In genomic region chr15:80609512-80609946, GRCh38 we compare ENCODE assay signal across 16 cellular contexts.
DNase-seq lines count a peak whose midpoint lies in the region; ATAC-seq and TF ChIP-seq lines count a peak whose summit lies in the region.
"Had no signal": no experiment of that assay in that cellular context is flagged by ENCODE, and none has a peak within 500 bp of the region (broad histone marks: within the 10 kb centered on the region; RNA-seq: fewer than 3 reads in every experiment).

No MANE protein-coding gene starts in this region.

- H3K36me3 ChIP-seq in PC-9 (ENCODE audit: low read depth), result no peaks in the 10 kb centered on the region
- H3K36me3 ChIP-seq in fibroblast of lung (ENCODE audit: control insufficient read depth, insufficient read depth, low read length), result no peaks in the 10 kb centered on the region
- no peaks in the 10 kb centered on the region for H3K36me3 ChIP-seq in upper lobe of right lung

- H3K4me1 ChIP-seq in PC-9 (replicated peaks; ENCODE audit: insufficient read depth) (peaks cover 19% of the 10 kb centered on the region), fibroblast of lung (ENCODE audit: control insufficient read depth, extremely low read depth, insufficient read depth, low read length) (no peaks in the 10 kb centered on the region), upper lobe of right lung (peaks cover 14% of the 10 kb centered on the region)

- H3K4me3 Mint-ChIP-seq in activated CD8-positive, alpha-beta memory T cell treated with anti-CD3 and anti-CD28 coated beads, Interleukin-2, amount 10 ng/mL, durations not matched to agents 7 days and 5 days, result no peak overlapping the region
- H3K4me3 Mint-ChIP-seq: GM23338, memory B cell had no signal

- no TSS peak for BruUV-seq in PC-9 (replicated peaks; lab: Mats Ljungman, UMichigan)

- no peak for ATAC-seq in activated CD8-positive, alpha-beta memory T cell treated with anti-CD3 and anti-CD28 coated beads, Interleukin-2, amount 10 ng/mL, durations not matched to agents 7 days and 5 days
- ATAC-seq in upper lobe of right lung, result no peak
- ATAC-seq in HG03159 (IDR thresholded peaks at IDR 0.05; ENCODE audit: unreplicated experiment), result no peak
- ATAC-seq in HG02610 (IDR thresholded peaks at IDR 0.05; ENCODE audit: unreplicated experiment), result no peak
- ATAC-seq: body of pancreas, GM12878, GM23338 had no signal

- H3K4me3 ChIP-seq in PC-9 (no peak overlapping the region), fibroblast of lung (replicated peaks in 1 of 4; ENCODE audit: control extremely low read depth in 1 of 4, insufficient read depth in 1 of 4, low read depth in 3 of 4, low read length in 4 of 4) (no peak overlapping the region), upper lobe of right lung (no peak overlapping the region)
- H3K4me3 ChIP-seq: body of pancreas, GM12878, GM23338, hepatocyte had no signal

- H3K27ac Mint-ChIP-seq in activated CD8-positive, alpha-beta memory T cell treated with anti-CD3 and anti-CD28 coated beads, Interleukin-2, amount 10 ng/mL, durations not matched to agents 7 days and 5 days, result no peak overlapping the region
- H3K27ac Mint-ChIP-seq: GM23338, memory B cell had no signal

- H3K4me1 Mint-ChIP-seq in activated CD8-positive, alpha-beta memory T cell treated with anti-CD3 and anti-CD28 coated beads, Interleukin-2, amount 10 ng/mL, durations not matched to agents 7 days and 5 days, result no peaks in the 10 kb centered on the region
- H3K4me1 Mint-ChIP-seq: memory B cell had no signal

- no peaks in the 10 kb centered on the region for H3K9me2 ChIP-seq in PC-9 (ENCODE audit: insufficient read depth)

- CTCF ChIA-PET in activated CD8-positive, alpha-beta memory T cell treated with anti-CD3 and anti-CD28 coated beads, Interleukin-2, amount 10 ng/mL, durations not matched to agents 7 days and 5 days (lab: Charles Lee), result no interaction called here
- CTCF ChIA-PET in PC-9 (lab: Charles Lee), result interaction anchor here (1.0 kb wide), 1 partner anchor 10 kb away, joined by 3 read pairs; no protein-coding TSS in a partner anchor

- TF ChIP-seq CTCF in PC-9 (conservative IDR thresholded peaks at IDR 0.05) (no peak), fibroblast of lung (conservative IDR thresholded peaks at IDR 0.05 in 1 of 2, IDR thresholded peaks at IDR 0.05 in 1 of 2; ENCODE audit: low read depth in 1 of 2, low read length in 2 of 2) (no peak), upper lobe of right lung (IDR thresholded peaks at IDR 0.05) (no peak)

- H3K9ac ChIP-seq in fibroblast of lung (ENCODE audit: insufficient read depth, low read length), result no peak overlapping the region

- H3K9me3 ChIP-seq in PC-9 (ENCODE audit: insufficient read depth, low read depth) (no peaks in the 10 kb centered on the region; the same call in 1 of the 2 replicates), fibroblast of lung (ENCODE audit: control insufficient read depth, insufficient read depth, low read depth, low read length) (no peaks in the 10 kb centered on the region), upper lobe of right lung (no peaks in the 10 kb centered on the region)
- H3K9me3 ChIP-seq: body of pancreas had no signal

- intact Hi-C loops in PC-9 (cut with micrococcal nuclease; ENCODE audit: unreplicated experiment), result no loop called here
- intact Hi-C loops in upper lobe of right lung (cut with DNase I), result no loop called here

- H3K27me3 ChIP-seq in PC-9 (ENCODE audit: insufficient read depth, low read depth) (no peaks in the 10 kb centered on the region), fibroblast of lung (ENCODE audit: control insufficient read depth, insufficient read depth, low read length) (no peaks in the 10 kb centered on the region), upper lobe of right lung (no peaks in the 10 kb centered on the region)
- H3K27me3 ChIP-seq: body of pancreas, hepatocyte had no signal

- peak overlapping the region; percentile 19; the same call in 1 of the 2 replicates for H3K27ac ChIP-seq in PC-9
- H3K27ac ChIP-seq in fibroblast of lung (ENCODE audit: insufficient read depth, low read length), result no peak overlapping the region
- peak overlapping the region; percentile 30 for H3K27ac ChIP-seq in upper lobe of right lung
- H3K27ac ChIP-seq: body of pancreas, hepatocyte had no signal

- H4K20me1 ChIP-seq in PC-9 (ENCODE audit: insufficient read depth) (no peaks in the 10 kb centered on the region), fibroblast of lung (ENCODE audit: control insufficient read depth, extremely low read depth, insufficient read depth, low read length) (no peaks in the 10 kb centered on the region)

- no peaks in the 10 kb centered on the region for H3K9me3 Mint-ChIP-seq in activated CD8-positive, alpha-beta memory T cell treated with anti-CD3 and anti-CD28 coated beads, Interleukin-2, amount 10 ng/mL, durations not matched to agents 7 days and 5 days (ENCODE audit: low read depth)
- H3K9me3 Mint-ChIP-seq: GM23338, memory B cell had no signal

- peaks cover 19% of the 10 kb centered on the region for H3K27me3 Mint-ChIP-seq in activated CD8-positive, alpha-beta memory T cell treated with anti-CD3 and anti-CD28 coated beads, Interleukin-2, amount 10 ng/mL, durations not matched to agents 7 days and 5 days

- no peaks in the 10 kb centered on the region for H3F3A ChIP-seq in PC-9 (ENCODE audit: insufficient read depth, low read depth)

- no peaks in the 10 kb centered on the region for H3K36me3 Mint-ChIP-seq in activated CD8-positive, alpha-beta memory T cell treated with anti-CD3 and anti-CD28 coated beads, Interleukin-2, amount 10 ng/mL, durations not matched to agents 7 days and 5 days
- H3K36me3 Mint-ChIP-seq: memory B cell had no signal

- no peaks in the 10 kb centered on the region for H3K79me2 ChIP-seq in PC-9 (ENCODE audit: low read depth)
- H3K79me2 ChIP-seq in fibroblast of lung (ENCODE audit: control insufficient read depth, insufficient read depth, low read length), result no peaks in the 10 kb centered on the region
- H3K79me2 ChIP-seq: hepatocyte had no signal

- POLR2A ChIA-PET in PC-9 (lab: Charles Lee; ENCODE audit: unreplicated experiment), result no interaction called here

- H3K4me2 ChIP-seq in PC-9, result no peak overlapping the region
- H3K4me2 ChIP-seq in fibroblast of lung (ENCODE audit: extremely low read depth, insufficient read depth, low read length), result no peak overlapping the region
- H3K4me2 ChIP-seq: GM23338, hepatocyte had no signal

- H2AFZ ChIP-seq in PC-9 (no peak overlapping the region), fibroblast of lung (ENCODE audit: low read length) (no peak overlapping the region)
- H2AFZ ChIP-seq: GM23338, hepatocyte had no signal

- DNase-seq in activated CD8-positive, alpha-beta memory T cell treated with anti-CD3 and anti-CD28 coated beads, Interleukin-2, amount 10 ng/mL, durations not matched to agents 7 days and 5 days, result peak; percentile 11
- DNase-seq in activated CD8-positive, alpha-beta memory T cell treated with anti-CD3 and anti-CD28 coated beads, Interleukin-2, amount 50 U/mL, for 4 hours, result no peak
- DNase-seq in PC-9 (peak in 1 of 2 experiments; percentile 60), fibroblast of lung (ENCODE audit: low read depth in 2 of 2) (peak; percentile 31 to 51), upper lobe of right lung (no peak), NCI-H345 (lab: John Stamatoyannopoulos, UW) (no peak)
- DNase-seq: activated CD4-positive, alpha-beta T cell treated with anti-CD3 and anti-CD28 coated beads for 4 hours; body of pancreas; NCI-H82; posterior cingulate gyrus had no signal

Comparison
In these comparisons a context has a peak if more than half of its experiments do, and no peak if none do; other contexts are left out.
1. DNase-seq: peak in activated CD8-positive, alpha-beta memory T cell treated with anti-CD3 and anti-CD28 coated beads, Interleukin-2, amount 10 ng/mL, durations not matched to agents 7 days and 5 days (single experiment) and fibroblast of lung (2 of 2); none in activated CD8-positive, alpha-beta memory T cell treated with anti-CD3 and anti-CD28 coated beads, Interleukin-2, amount 50 U/mL, for 4 hours (single experiment), upper lobe of right lung (single experiment) and NCI-H345 (single experiment).